13 cellular contexts compared by ENCODE assay signal in the genomic region with DNA sequence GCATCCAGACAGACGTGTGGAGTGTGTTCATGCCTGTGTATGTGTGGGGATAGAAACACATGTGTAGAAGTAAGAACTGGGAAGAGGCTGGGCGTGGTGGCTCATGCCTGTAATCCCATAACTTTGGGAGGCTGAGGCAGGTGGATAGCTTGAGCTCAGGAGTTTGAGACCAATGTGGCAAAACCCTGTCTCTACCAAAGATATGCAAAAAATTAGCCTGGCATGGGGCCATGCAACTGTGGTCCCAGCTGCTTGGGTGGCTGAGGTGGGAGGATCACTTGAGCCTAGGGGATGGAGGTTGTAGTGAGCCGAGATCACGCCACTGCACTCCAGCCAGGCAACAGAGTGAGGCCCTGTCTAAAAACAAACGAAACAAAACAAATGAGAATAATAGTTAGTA.
"Had no signal": no experiment of that assay in that cellular context is flagged by ENCODE, and none has a peak within 500 bp of the region (broad histone marks: within the 10 kb centered on the region; RNA-seq: fewer than 3 reads in every experiment).

No MANE protein-coding gene starts in this region.

- H3K4me3 ChIP-seq: left ventricle myocardium inferior had no signal

- DNase-seq: activated CD4-positive, alpha-beta memory T cell treated with anti-CD3 and anti-CD28 coated beads for 36 hours; activated gamma-delta T cell treated with Interleukin-2 at 50 U/mL for 16 hours; activated T-cell treated with anti-CD3 and anti-CD28 coated beads, Interleukin-2, amount 50 U/mL, for 72 hours; aorta; foreskin fibroblast; left ventricle myocardium inferior; mesenchymal stem cell; nephron progenitor cell; stimulated activated CD4-positive, alpha-beta T cell treated with anti-CD3 and anti-CD28 coated beads, Interleukin-4, amount 100 ng/mL, for 1 hour; stimulated activated CD8-positive, alpha-beta memory T cell treated with anti-CD3 and anti-CD28 coated beads, Interleukin-4, amount 100 ng/mL, for 48 hours; T-helper 9 cell had no signal

- ATAC-seq: activated T-cell treated with anti-CD3 and anti-CD28 coated beads, Interleukin-2, amount 50 U/mL, for 72 hours; esophagus mucosa had no signal

- H3K4me1 ChIP-seq: left ventricle myocardium inferior had no signal

- H3K27ac ChIP-seq: left ventricle myocardium inferior, VCaP had no signal

- H3K36me3 ChIP-seq: left ventricle myocardium inferior had no signal
